Comparison of ENCODE assay signal across 1 cellular context in the genomic region with DNA sequence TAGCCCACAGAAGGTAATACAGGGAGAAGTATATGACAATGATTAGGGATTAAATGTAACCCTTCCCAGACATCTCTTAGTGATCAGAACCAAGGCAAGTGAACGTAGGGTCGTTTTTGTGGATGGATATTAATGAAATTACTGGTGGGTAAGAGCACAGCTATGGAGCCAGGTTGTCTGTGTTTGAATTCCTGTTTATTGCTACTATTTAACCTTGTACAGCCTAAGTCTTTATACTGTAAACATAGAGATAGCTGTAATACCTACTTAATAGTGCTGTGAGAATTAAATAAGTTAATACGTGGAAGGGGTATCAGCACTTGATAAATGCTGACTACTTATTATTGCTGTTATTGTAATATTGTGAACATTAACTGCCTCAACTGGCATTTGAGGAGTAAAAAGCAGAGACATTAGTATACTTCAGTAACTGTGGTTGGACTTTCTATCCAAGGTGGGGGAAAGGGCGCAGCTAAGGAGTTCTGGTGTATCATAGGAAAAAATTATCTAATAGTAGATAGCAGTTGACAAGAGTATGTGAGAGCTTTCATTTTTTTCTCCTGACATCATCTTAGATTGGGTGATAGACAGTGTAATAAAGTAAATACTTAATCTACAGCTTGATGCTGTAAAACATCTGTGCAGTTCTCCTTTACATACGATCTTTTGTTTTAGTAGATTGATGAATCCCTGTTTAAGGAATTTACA.
A peak's percentile ranks its signal among the peaks of the same experiment; 100 is the strongest.
TF ChIP-seq lines count a peak whose summit lies in the region.

No MANE protein-coding gene starts in this region.

TF ChIP-seq in endothelial cell of umbilical vein, 7 proteins besides CTCF, POLR2A, EP300 and RAD21:
- TF ChIP-seq EZH2 (IDR thresholded peaks at IDR 0.05; ENCODE audit: borderline replicate concordance, low read depth, low read length, severe bottlenecking) (no peak), JUN (IDR thresholded peaks at IDR 0.05; ENCODE audit: borderline replicate concordance, insufficient read depth, insufficient read length, low read depth) (peak; percentile 6), MYC (IDR thresholded peaks at IDR 0.05; ENCODE audit: low read depth, low read length) (no peak), GATA2 (IDR thresholded peaks at IDR 0.05; ENCODE audit: insufficient read depth, insufficient read length, low read depth, low read length) (no peak), FOS (IDR thresholded peaks at IDR 0.05; ENCODE audit: borderline replicate concordance, insufficient read depth, low read length) (no peak), POLR2AphosphoS5 (IDR thresholded peaks at IDR 0.05; ENCODE audit: insufficient read depth, low read depth, low read length) (no peak)
- TF ChIP-seq, protein P1, sequence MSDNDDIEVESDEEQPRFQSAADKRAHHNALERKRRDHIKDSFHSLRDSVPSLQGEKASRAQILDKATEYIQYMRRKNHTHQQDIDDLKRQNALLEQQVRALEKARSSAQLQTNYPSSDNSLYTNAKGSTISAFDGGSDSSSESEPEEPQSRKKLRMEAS (IDR thresholded peaks at IDR 0.05; ENCODE audit: insufficient read depth, insufficient read length): no peak
TF ChIP-seq in endothelial cell of umbilical vein: peak in this region for 1.
